In genomic region chr9:73269430-73270101, GRCh38 we compare ENCODE assay signal across 10 cellular contexts.
DNase-seq lines count a peak whose midpoint lies in the region; ATAC-seq and TF ChIP-seq lines count a peak whose summit lies in the region.
"Had no signal": no experiment of that assay in that cellular context is flagged by ENCODE, and none has a peak within 500 bp of the region (broad histone marks: within the 10 kb centered on the region; RNA-seq: fewer than 3 reads in every experiment).

No MANE protein-coding gene starts in this region.

- no peak for TF ChIP-seq EP300 in esophagus muscularis mucosa (IDR thresholded peaks at IDR 0.05)

- TF ChIP-seq POLR2A in esophagus muscularis mucosa (IDR thresholded peaks at IDR 0.05; ENCODE audit: low read depth): no peak

- H3K27me3 ChIP-seq in foreskin keratinocyte: no peaks in the 10 kb centered on the region
- H3K27me3 ChIP-seq in esophagus muscularis mucosa: no peaks in the 10 kb centered on the region

- H3K36me3 ChIP-seq in esophagus muscularis mucosa: no peaks in the 10 kb centered on the region

- DNase-seq in H4 (ENCODE audit: low spot score) (peak; percentile 64), RPMI8226 (peak; percentile 3), foreskin keratinocyte (peak in 1 of 2 donors; percentile 32), AG08396 (ENCODE audit: low spot score) (no peak), esophagus muscularis mucosa (ENCODE audit: extremely low spot score) (no peak), NCI-H128 (lab: John Stamatoyannopoulos, UW; ENCODE audit: unreplicated experiment) (no peak)
- DNase-seq: GF-D8, kidney had no signal

- 37% methylated on average over 4 of the region's 4 CpGs for WGBS in esophagus muscularis mucosa

- H3K4me1 ChIP-seq in foreskin keratinocyte (peaks cover 8% of the 10 kb centered on the region), esophagus muscularis mucosa (no peaks in the 10 kb centered on the region)

- TF ChIP-seq CTCF in 22Rv1 (IDR thresholded peaks at IDR 0.05): peak; percentile 64
- TF ChIP-seq CTCF in foreskin keratinocyte (conservative IDR thresholded peaks at IDR 0.05): peak; percentile 71
- TF ChIP-seq CTCF in esophagus muscularis mucosa (IDR thresholded peaks at IDR 0.05): no peak

- ATAC-seq in foreskin keratinocyte (no peak), GM21786 (IDR thresholded peaks at IDR 0.05; ENCODE audit: unreplicated experiment) (no peak)

- H3K4me3 ChIP-seq in esophagus muscularis mucosa: no peak overlapping the region

- H3K27ac ChIP-seq in 22Rv1 (peak overlapping the region; percentile 16; the same call in 1 of the 2 replicates), foreskin keratinocyte (no peak overlapping the region), esophagus muscularis mucosa (replicated peaks in 1 of 4) (no peak overlapping the region)

- intact Hi-C loops in esophagus muscularis mucosa (cut with DNase I): no loop called here

- no peaks in the 10 kb centered on the region for H3K9me3 ChIP-seq in esophagus muscularis mucosa

Comparison
In these comparisons a context has a peak if more than half of its experiments do, and no peak if none do; other contexts are left out.
1. CTCF ChIP-seq: peak in 22Rv1 (single experiment) and foreskin keratinocyte (single experiment); none in esophagus muscularis mucosa (0 of 3).
2. DNase-seq: peak in H4 (single experiment) and RPMI8226 (single experiment); none in AG08396 (single experiment), esophagus muscularis mucosa (single experiment) and NCI-H128 (single experiment).